Comparison of ENCODE assay signal across 8 cellular contexts in genomic region chr10:47025540-47026300, GRCh38.
DNase-seq lines count a peak whose midpoint lies in the region; ATAC-seq and TF ChIP-seq lines count a peak whose summit lies in the region.
"Had no signal": no experiment of that assay in that cellular context is flagged by ENCODE, and none has a peak within 500 bp of the region (broad histone marks: within the 10 kb centered on the region; RNA-seq: fewer than 3 reads in every experiment).

No MANE protein-coding gene starts in this region.

- intact Hi-C loops in sigmoid colon (cut with DNase I): loop anchor here (2.0 kb wide), 1 partner anchor 285 kb away; no protein-coding TSS in a partner anchor

- WGBS in sigmoid colon, 2 donors: 83 to 85% methylated on average over 10 of the region's 10 CpGs

- no peak for ATAC-seq in HG03175 (IDR thresholded peaks at IDR 0.05; ENCODE audit: unreplicated experiment)

- TF ChIP-seq CTCF in fibroblast of the aortic adventitia (IDR thresholded peaks at IDR 0.05; ENCODE audit: insufficient read depth, low read length) (no peak), sigmoid colon (IDR thresholded peaks at IDR 0.05) (no peak)

- no peak for TF ChIP-seq EP300 in sigmoid colon (IDR thresholded peaks at IDR 0.05)

- peak; percentile 64 for DNase-seq in GM04504 (ENCODE audit: low read depth)
- DNase-seq in RPMI7951 (ENCODE audit: low read depth): peak; percentile 36
- DNase-seq in fibroblast of the aortic adventitia (ENCODE audit: low read depth): peak; percentile 86
- peak; percentile 71 for DNase-seq in sigmoid colon
- no peak for DNase-seq in T-helper 1 cell
- DNase-seq in NCI-H446 (lab: John Stamatoyannopoulos, UW): no peak
- DNase-seq: SHP77 had no signal

- no peak for TF ChIP-seq POLR2A in sigmoid colon (IDR thresholded peaks at IDR 0.05)

- no peak overlapping the region for H3K4me3 ChIP-seq in fibroblast of the aortic adventitia (ENCODE audit: low read depth, low read length)
- H3K4me3 ChIP-seq in sigmoid colon: no peak overlapping the region

- H3K9me3 ChIP-seq in sigmoid colon: no peaks in the 10 kb centered on the region

- no peak overlapping the region for H3K27ac ChIP-seq in sigmoid colon

- H3K4me1 ChIP-seq in sigmoid colon: no peaks in the 10 kb centered on the region

- H3K36me3 ChIP-seq in sigmoid colon: no peaks in the 10 kb centered on the region

- no peaks in the 10 kb centered on the region for H3K27me3 ChIP-seq in sigmoid colon

Comparison
In these comparisons a context has a peak if more than half of its experiments do, and no peak if none do; other contexts are left out.
1. DNase-seq: peak in GM04504 (single experiment), RPMI7951 (single experiment), fibroblast of the aortic adventitia (single experiment) and sigmoid colon (single experiment); none in T-helper 1 cell (0 of 5) and NCI-H446 (0 of 2).